In the genomic region with DNA sequence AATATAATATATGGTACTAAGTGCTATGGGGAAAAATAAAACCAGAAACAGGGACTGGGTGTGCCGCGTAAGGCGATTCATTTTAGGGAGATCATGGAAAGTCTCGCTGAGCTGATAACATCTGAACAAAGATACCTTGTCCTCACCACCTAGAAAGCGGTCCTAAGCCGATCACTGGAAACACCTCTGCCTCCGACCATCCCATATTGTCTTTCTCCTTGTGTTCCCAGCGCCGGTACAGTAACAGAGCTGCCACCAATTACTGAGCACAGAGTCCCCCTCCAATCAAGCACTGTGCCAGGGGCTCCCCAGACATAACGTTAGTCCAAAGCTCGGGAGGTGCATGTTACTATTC, we compare ENCODE assay signal across 8 cellular contexts. TPM values are rescaled to one million over a fixed set of nuclear protein-coding genes. Genes with fewer than 3 reads are reported as not detected.
DNase-seq lines count a peak whose midpoint lies in the region; ATAC-seq lines count a peak whose summit lies in the region.

No MANE protein-coding gene starts in this region.

- ATAC-seq in GM18517 (IDR thresholded peaks at IDR 0.05; ENCODE audit: unreplicated experiment) (peak; percentile 28), HG03159 (IDR thresholded peaks at IDR 0.05; ENCODE audit: unreplicated experiment) (peak; percentile 20)

- peak overlapping the region; percentile 59 to 78 (median 68) for H3K9ac ChIP-seq in subcutaneous abdominal adipose tissue (ENCODE audit: low read length in 5 of 5)

- H3K27me3 ChIP-seq in subcutaneous abdominal adipose tissue (ENCODE audit: control insufficient read depth in 5 of 5, insufficient read depth in 4 of 5, low read length in 5 of 5) = no peaks in the 10 kb centered on the region

- no peak overlapping the region for H3K27ac ChIP-seq in subcutaneous abdominal adipose tissue (ENCODE audit: low read depth, low read length)

- peaks cover 2 to 15% (median 11%) of the 10 kb centered on the region in 5 donors for H3K4me1 ChIP-seq in subcutaneous abdominal adipose tissue (ENCODE audit: control insufficient read depth in 5 of 5, insufficient read depth in 5 of 5, low read length in 5 of 5)

- peak overlapping the region; percentile 70 to 95 (median 82) for H3K4me3 ChIP-seq in subcutaneous abdominal adipose tissue (ENCODE audit: low read depth in 1 of 5, low read length in 5 of 5)

- no peak for DNase-seq in activated naive CD8-positive, alpha-beta T cell treated with anti-CD3 and anti-CD28 coated beads for 36 hours
- DNase-seq in iris pigment epithelial cell (ENCODE audit: low read depth) = peak; percentile 3
- DNase-seq in putamen (ENCODE audit: low spot score) = no peak
- no peak for DNase-seq in SIG-M5 treated with dmso at 0.1 percent for 504 hours (lab: John Stamatoyannopoulos, UW; ENCODE audit: unreplicated experiment)
- no peak for DNase-seq in epidermal melanocyte (ENCODE audit: insufficient read length, low spot score)

- peaks cover 8% of the 10 kb centered on the region for H3K9me3 Mint-ChIP-seq in activated naive CD8-positive, alpha-beta T cell treated with anti-CD3 and anti-CD28 coated beads for 36 hours

- peaks cover 13% of the 10 kb centered on the region for H3K27me3 Mint-ChIP-seq in activated naive CD8-positive, alpha-beta T cell treated with anti-CD3 and anti-CD28 coated beads for 36 hours

- peaks cover 8% of the 10 kb centered on the region for H3K36me3 Mint-ChIP-seq in activated naive CD8-positive, alpha-beta T cell treated with anti-CD3 and anti-CD28 coated beads for 36 hours

- H3K4me1 Mint-ChIP-seq in activated naive CD8-positive, alpha-beta T cell treated with anti-CD3 and anti-CD28 coated beads for 36 hours = peaks cover 7% of the 10 kb centered on the region

- peak overlapping the region; percentile 87 for H3K4me3 Mint-ChIP-seq in activated naive CD8-positive, alpha-beta T cell treated with anti-CD3 and anti-CD28 coated beads for 36 hours

- H3K36me3 ChIP-seq in subcutaneous abdominal adipose tissue (ENCODE audit: control insufficient read depth in 5 of 5, insufficient read depth in 5 of 5, low read length in 5 of 5) = no peaks in the 10 kb centered on the region

- peaks cover 0 to 6% (median 0%) of the 10 kb centered on the region in 5 donors for H3K9me3 ChIP-seq in subcutaneous abdominal adipose tissue (ENCODE audit: control insufficient read depth in 5 of 5, low read length in 5 of 5)

- peak overlapping the region; percentile 61 for H3K27ac Mint-ChIP-seq in activated naive CD8-positive, alpha-beta T cell treated with anti-CD3 and anti-CD28 coated beads for 36 hours

RNA-seq across cellular contexts. Expression of gene CCDC112, which starts 0.7 kb away (rescaled TPM):
- 1 to 10 TPM; 1.7 to 1.8 TPM for total RNA-seq in activated naive CD8-positive, alpha-beta T cell treated with anti-CD3 and anti-CD28 coated beads for 36 hours

RNA-seq across cellular contexts. Expression of gene PGGT1B, which starts 33.1 kb away (rescaled TPM):
- total RNA-seq in activated naive CD8-positive, alpha-beta T cell treated with anti-CD3 and anti-CD28 coated beads for 36 hours = 10 to 100 TPM; 47.9 TPM
